In the genomic region with DNA sequence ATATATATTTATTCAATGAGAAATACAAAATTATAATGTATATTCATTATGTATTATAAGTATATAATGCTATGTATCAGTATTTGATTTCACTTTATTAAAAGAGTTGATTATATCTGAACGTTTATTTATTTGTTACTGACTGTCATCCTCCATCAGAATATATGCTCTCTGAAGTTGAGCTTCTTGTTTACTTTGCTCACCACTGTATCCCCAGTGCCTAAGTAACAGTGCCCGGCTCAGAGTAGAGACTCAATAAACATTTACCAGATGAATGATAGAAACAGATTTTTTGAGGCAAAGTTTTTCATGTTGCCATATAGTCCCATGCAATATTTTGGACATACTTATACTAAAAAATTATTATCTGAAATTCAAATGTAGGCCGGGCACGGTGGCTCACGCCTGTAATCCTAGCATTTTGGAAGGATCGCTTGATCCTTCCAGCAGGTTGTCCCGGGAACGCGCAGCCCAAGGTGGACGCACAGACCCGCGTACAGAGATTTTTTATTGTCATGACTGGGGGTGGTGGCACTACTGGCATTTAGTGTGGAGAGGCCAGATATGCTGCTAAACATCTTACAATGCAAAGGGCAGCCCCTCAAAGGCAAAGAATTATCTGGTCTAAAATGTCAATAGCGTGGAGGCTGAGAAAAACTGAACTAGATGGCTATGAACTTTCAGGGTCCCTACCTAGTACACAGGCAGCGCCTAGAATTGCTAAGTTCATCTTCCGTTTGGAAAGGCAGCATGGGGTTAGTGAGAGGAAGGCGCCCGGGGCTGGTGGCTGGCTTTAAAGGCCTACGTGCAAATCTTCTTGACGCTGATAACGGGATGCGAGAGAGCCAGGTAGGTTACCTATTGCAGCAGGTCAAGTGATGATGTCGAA, we compare ENCODE assay signal across 8 cellular contexts. TPM values are rescaled to one million over a fixed set of nuclear protein-coding genes. Genes with fewer than 3 reads are reported as not detected.
DNase-seq lines count a peak whose midpoint lies in the region; ATAC-seq and TF ChIP-seq lines count a peak whose summit lies in the region.

No MANE protein-coding gene starts in this region.

- peak; percentile 26 for ATAC-seq in GM19351 (IDR thresholded peaks at IDR 0.05; ENCODE audit: unreplicated experiment)
- ATAC-seq in HG03378 (IDR thresholded peaks at IDR 0.05; ENCODE audit: unreplicated experiment) = peak; percentile 16
- peak; percentile 28 for ATAC-seq in left colon
- no peak for ATAC-seq in thoracic aorta (ENCODE audit: insufficient number of reproducible peaks, low FRiP score, low read depth)

- intact Hi-C loops in left colon (cut with DNase I, micrococcal nuclease) = no loop called here

- TF ChIP-seq CTCF in BE2C (IDR thresholded peaks at IDR 0.05; ENCODE audit: low read depth, low read length) (no peak), thoracic aorta (IDR thresholded peaks at IDR 0.05) (no peak)

- H3K4me1 ChIP-seq in BE2C = no peaks in the 10 kb centered on the region
- peaks cover 37% of the 10 kb centered on the region for H3K4me1 ChIP-seq in adipocyte (ENCODE audit: control insufficient read depth, insufficient read depth, low read length)
- peaks cover 7 to 32% of the 10 kb centered on the region in 2 donors for H3K4me1 ChIP-seq in thoracic aorta (ENCODE audit: control insufficient read depth in 1 of 2, low read depth in 2 of 2)

- peak overlapping the region; percentile 68 to 76 for H3K27ac ChIP-seq in thoracic aorta

- H3K9me3 ChIP-seq in BE2C (no peaks in the 10 kb centered on the region), adipocyte (ENCODE audit: control insufficient read depth, low read length) (no peaks in the 10 kb centered on the region), thoracic aorta (no peaks in the 10 kb centered on the region)

- peak overlapping the region; percentile 96 for H3K9ac ChIP-seq in adipocyte (ENCODE audit: low read length)

- no peaks in the 10 kb centered on the region for H3K36me3 ChIP-seq in BE2C
- H3K36me3 ChIP-seq in adipocyte (ENCODE audit: control insufficient read depth, insufficient read depth, low read length, severe bottlenecking) = no peaks in the 10 kb centered on the region
- no peaks in the 10 kb centered on the region for H3K36me3 ChIP-seq in thoracic aorta

- no peak for DNase-seq in BE2C
- DNase-seq in adipocyte (ENCODE audit: low read depth) = no peak
- peak in 1 of 2 donors; percentile 15 for DNase-seq in left colon
- no peak for DNase-seq in thoracic aorta (ENCODE audit: low spot score)
- DNase-seq in NCI-H187 (lab: John Stamatoyannopoulos, UW) = no peak
- DNase-seq in SK-N-DZ (ENCODE audit: low spot score) = no peak

- H3K4me3 ChIP-seq in BE2C (ENCODE audit: low read depth, low read length) (peak overlapping the region; percentile 69), adipocyte (ENCODE audit: low read length) (peak overlapping the region; percentile 98), thoracic aorta (peak overlapping the region; percentile 78)

- no peaks in the 10 kb centered on the region for H3K27me3 ChIP-seq in BE2C
- no peaks in the 10 kb centered on the region for H3K27me3 ChIP-seq in adipocyte (replicated peaks; ENCODE audit: control insufficient read depth, insufficient read depth, low read length)
- H3K27me3 ChIP-seq in thoracic aorta (replicated peaks; ENCODE audit: insufficient read depth) = no peaks in the 10 kb centered on the region

RNA-seq across cellular contexts. Expression of a gene that starts 0.7 kb away (rescaled TPM):
- polyA plus RNA-seq in BE2C (2012; ENCODE audit: insufficient read depth, insufficient read length, low read depth) = 16.8 TPM
- total RNA-seq in left colon (1 to 10 TPM; 6.9 to 8.7 TPM), thoracic aorta (10 to 100 TPM in 1 of 2 donors, 1 to 10 TPM in 1; 9.5 to 10.2 TPM)
- 10.2 and 10.4 TPM in 2 replicates for polyA plus RNA-seq in SK-N-DZ (2014; cell fraction: cytosol; rRNA removed)
- polyA plus RNA-seq in SK-N-DZ (2014; cell fraction: nucleus; rRNA removed) = 8.7 and 11.6 TPM in 2 replicates

RNA-seq across cellular contexts. Expression of a gene that starts 31.0 kb away (rescaled TPM):
- polyA plus RNA-seq in BE2C (2012; ENCODE audit: insufficient read depth, insufficient read length, low read depth) = 34.4 TPM
- 10 to 100 TPM; 17.7 to 25.8 TPM for total RNA-seq in left colon
- 10 to 100 TPM; 66.1 to 93.1 TPM for total RNA-seq in thoracic aorta
- polyA plus RNA-seq in SK-N-DZ (2014; cell fraction: cytosol; rRNA removed) = 101 and 110 TPM in 2 replicates
- 56.8 and 81.3 TPM in 2 replicates for polyA plus RNA-seq in SK-N-DZ (2014; cell fraction: nucleus; rRNA removed)

RNA-seq across cellular contexts. Expression of a gene that starts 31.0 kb away (rescaled TPM):
- 1.4 TPM for polyA plus RNA-seq in BE2C (2012; ENCODE audit: insufficient read depth, insufficient read length, low read depth)
- total RNA-seq in left colon = 10 to 100 TPM; 44.8 to 49.2 TPM
- total RNA-seq in thoracic aorta = 10 to 100 TPM; 20.2 to 34.4 TPM
- polyA plus RNA-seq in SK-N-DZ (2014; cell fraction: cytosol; rRNA removed) = 27.1 and 31.5 TPM in 2 replicates
- 11.5 and 17.0 TPM in 2 replicates for polyA plus RNA-seq in SK-N-DZ (2014; cell fraction: nucleus; rRNA removed)
